ENCODE assay signal across 26 cellular contexts in genomic region chr6:161108886-161109285, GRCh38.
DNase-seq lines count a peak whose midpoint lies in the region; ATAC-seq, FAIRE-seq and TF ChIP-seq lines count a peak whose summit lies in the region.
"Had no signal": no experiment of that assay in that cellular context is flagged by ENCODE, and none has a peak within 500 bp of the region (broad histone marks: within the 10 kb centered on the region; RNA-seq: fewer than 3 reads in every experiment).

No MANE protein-coding gene starts in this region.

- no peak for DNase-seq in HepG2 (ENCODE audit: low spot score)
- no peak for DNase-seq in right lobe of liver
- DNase-seq in NOMO-1 treated with dmso at 0.1 percent for 144 hours (lab: John Stamatoyannopoulos, UW; ENCODE audit: unreplicated experiment): peak; percentile 72
- DNase-seq in activated CD8-positive, alpha-beta T cell treated with anti-CD3 and anti-CD28 coated beads for 36 hours: no peak
- DNase-seq in upper lobe of right lung: no peak
- DNase-seq in natural killer cell: no peak
- DNase-seq: AML-193, COR-L47, DMS79, NCI-H1048, NCI-H1436, NCI-H187 treated with DMSO at 0.1 percent for 48 hours, NCI-H2107, NCI-H2227 treated with DMSO at 0.1 percent for 48 hours, NCI-H510A treated with DMSO at 0.1 percent for 48 hours, NCI-H748 treated with DMSO at 0.1 percent for 48 hours, PC-3, RPMI8226, SHP77, SK-N-SH had no signal

- peaks cover 65% of the 10 kb centered on the region for H3K36me3 Mint-ChIP-seq in activated CD8-positive, alpha-beta T cell treated with anti-CD3 and anti-CD28 coated beads for 36 hours (ENCODE audit: low read depth)
- H3K36me3 Mint-ChIP-seq in natural killer cell: peaks cover 57% of the 10 kb centered on the region

- H3K27ac Mint-ChIP-seq in activated CD8-positive, alpha-beta T cell treated with anti-CD3 and anti-CD28 coated beads for 36 hours: peak overlapping the region; percentile 29
- no peak overlapping the region for H3K27ac Mint-ChIP-seq in natural killer cell

- TF ChIP-seq CTCF in HepG2 (CRISPR knock-in tag; IDR thresholded peaks at IDR 0.05): no peak
- no peak for TF ChIP-seq CTCF in right lobe of liver (IDR thresholded peaks at IDR 0.05)
- no peak for TF ChIP-seq CTCF in activated CD8-positive, alpha-beta T cell treated with anti-CD3 and anti-CD28 coated beads for 36 hours (IDR thresholded peaks at IDR 0.05)
- TF ChIP-seq CTCF in upper lobe of right lung (IDR thresholded peaks at IDR 0.05): no peak
- no peak for TF ChIP-seq CTCF in natural killer cell (IDR thresholded peaks at IDR 0.05)

- no peak overlapping the region for H3K4me3 Mint-ChIP-seq in activated CD8-positive, alpha-beta T cell treated with anti-CD3 and anti-CD28 coated beads for 36 hours
- H3K4me3 Mint-ChIP-seq in natural killer cell: no peak overlapping the region
- H3K4me3 Mint-ChIP-seq: IgD-negative memory B cell had no signal

- POLR2A ChIA-PET in HepG2 (lab: Yijun Ruan, JAX): no interaction called here
- POLR2A ChIA-PET in activated CD8-positive, alpha-beta T cell treated with anti-CD3 and anti-CD28 coated beads for 36 hours (lab: Charles Lee): no interaction called here

- H3K36me3 ChIP-seq in HepG2 (replicated peaks in 1 of 2; ENCODE audit: control insufficient read depth in 1 of 2, insufficient read depth in 2 of 2, low read length in 2 of 2): peaks cover 20 to 70% of the 10 kb centered on the region in 2 experiments; a peak in 4 of 5 replicates
- peaks cover 0 to 70% (median 23%) of the 10 kb centered on the region in 4 donors for H3K36me3 ChIP-seq in right lobe of liver
- H3K36me3 ChIP-seq in upper lobe of right lung: peaks cover 79% of the 10 kb centered on the region

- no peak overlapping the region for H3K9ac ChIP-seq in HepG2 (ENCODE audit: insufficient read depth, low read depth, low read length)
- H3K9ac ChIP-seq: SK-N-SH had no signal

- CTCF ChIA-PET in HepG2 (lab: Yijun Ruan, JAX; ENCODE audit: low intra/inter-chr PET ratio, low total read pairs): no interaction called here
- CTCF ChIA-PET in activated CD8-positive, alpha-beta T cell treated with anti-CD3 and anti-CD28 coated beads for 36 hours (lab: Charles Lee): interaction anchor here (1.9 kb wide), 1 partner anchor 262 kb away, joined by 5 read pairs; no protein-coding TSS in a partner anchor

- in situ Hi-C loops in HepG2 (cut with HindIII; ENCODE audit: extremely low pct_ligation_motif_present, low pct_unique_long_range_greater_than_20kb): no loop called here

- peak; percentile 32 for FAIRE-seq in HepG2 (lab: Jason Lieb, UNC)
- FAIRE-seq: H1 had no signal

- TF ChIP-seq EP300 in HepG2 (IDR thresholded peaks at IDR 0.05; ENCODE audit: low read depth in 2 of 2, low read length in 2 of 2) (no peak), HepG2 (CRISPR knock-in tag; IDR thresholded peaks at IDR 0.05; ENCODE audit: borderline replicate concordance) (no peak)

- ATAC-seq in HepG2 (no peak), right lobe of liver (no peak), upper lobe of right lung (peak; percentile 50), esophagus mucosa (no peak), natural killer cell (no peak), GM21786 (IDR thresholded peaks at IDR 0.05; ENCODE audit: unreplicated experiment) (no peak)
- no peak for ATAC-seq in activated CD8-positive, alpha-beta T cell treated with anti-CD3 and anti-CD28 coated beads for 36 hours
- ATAC-seq: HCT116, PC-3 had no signal

- BruUV-seq in HepG2 (replicated peaks; lab: Mats Ljungman, UMichigan): no TSS peak

- H3K4me1 ChIP-seq in HepG2 (ENCODE audit: insufficient read depth, low read length): no peaks in the 10 kb centered on the region
- H3K4me1 ChIP-seq in right lobe of liver: no peaks in the 10 kb centered on the region
- no peaks in the 10 kb centered on the region for H3K4me1 ChIP-seq in upper lobe of right lung

- no peak for TF ChIP-seq POLR2A in HepG2 (IDR thresholded peaks at IDR 0.05; ENCODE audit: insufficient read depth in 1 of 2, low read depth in 2 of 2, low read length in 2 of 2)
- no peak for TF ChIP-seq POLR2A in right lobe of liver (IDR thresholded peaks at IDR 0.05)

- H3K27ac ChIP-seq in HepG2 (ENCODE audit: extremely low read length, insufficient read depth, low read length): no peak overlapping the region
- H3K27ac ChIP-seq in right lobe of liver: no peak overlapping the region
- H3K27ac ChIP-seq in upper lobe of right lung: no peak overlapping the region
- H3K27ac ChIP-seq: C4-2B had no signal

- H3K4me1 Mint-ChIP-seq in activated CD8-positive, alpha-beta T cell treated with anti-CD3 and anti-CD28 coated beads for 36 hours (ENCODE audit: low read depth): peaks cover 20% of the 10 kb centered on the region
- no peaks in the 10 kb centered on the region for H3K4me1 Mint-ChIP-seq in natural killer cell

- WGBS in HepG2 (ENCODE audit: low lambda C conversion rate): 99% methylated on average over 3 of the region's 3 CpGs
- WGBS in right lobe of liver (ENCODE audit: insufficient coverage, low coverage, low lambda C conversion rate, missing lambda C conversion rate): 78% methylated on average over 3 of the region's 3 CpGs

- TF ChIP-seq RAD21 in HepG2 (CRISPR knock-in tag; IDR thresholded peaks at IDR 0.05): no peak

- H2AFZ ChIP-seq in HepG2 (ENCODE audit: low read length): no peak overlapping the region

- no peaks in the 10 kb centered on the region for H3K9me3 Mint-ChIP-seq in activated CD8-positive, alpha-beta T cell treated with anti-CD3 and anti-CD28 coated beads for 36 hours
- H3K9me3 Mint-ChIP-seq in natural killer cell: no peaks in the 10 kb centered on the region
- H3K9me3 Mint-ChIP-seq: IgD-negative memory B cell had no signal

- intact Hi-C loops in HepG2 (cut with micrococcal nuclease; ENCODE audit: unreplicated experiment) (no loop called here), right lobe of liver (cut with DNase I) (no loop called here), upper lobe of right lung (cut with DNase I) (no loop called here), natural killer cell (cut with micrococcal nuclease) (no loop called here)
- intact Hi-C loops in activated CD8-positive, alpha-beta T cell treated with anti-CD3 and anti-CD28 coated beads for 36 hours (cut with micrococcal nuclease): no loop called here

- H3K4me3 ChIP-seq in HepG2 (replicated peaks in 1 of 3; ENCODE audit: insufficient read depth in 1 of 3, low read depth in 2 of 3, low read length in 3 of 3): no peak overlapping the region
- H3K4me3 ChIP-seq in right lobe of liver: no peak overlapping the region
- H3K4me3 ChIP-seq in upper lobe of right lung: no peak overlapping the region

- no peaks in the 10 kb centered on the region for H3K9me3 ChIP-seq in HepG2 (ENCODE audit: low read length)
- no peaks in the 10 kb centered on the region for H3K9me3 ChIP-seq in right lobe of liver
- H3K9me3 ChIP-seq in upper lobe of right lung: no peaks in the 10 kb centered on the region
- H3K9me3 ChIP-seq: SK-N-SH had no signal

- no peaks in the 10 kb centered on the region for H3K27me3 Mint-ChIP-seq in activated CD8-positive, alpha-beta T cell treated with anti-CD3 and anti-CD28 coated beads for 36 hours
- H3K27me3 Mint-ChIP-seq in natural killer cell (ENCODE audit: low read depth in 2 of 2): no peaks in the 10 kb centered on the region
- H3K27me3 Mint-ChIP-seq: IgD-negative memory B cell had no signal

- H3K79me2 ChIP-seq in HepG2 (ENCODE audit: insufficient read depth, low read length): no peaks in the 10 kb centered on the region

- no peaks in the 10 kb centered on the region for H4K20me1 ChIP-seq in HepG2 (ENCODE audit: insufficient read depth, low read length)

- no peaks in the 10 kb centered on the region for H3K27me3 ChIP-seq in HepG2 (ENCODE audit: control insufficient read depth in 1 of 2, insufficient read depth in 2 of 2, low read length in 2 of 2)
- H3K27me3 ChIP-seq in right lobe of liver: no peaks in the 10 kb centered on the region
- H3K27me3 ChIP-seq in upper lobe of right lung: no peaks in the 10 kb centered on the region

- H3K4me2 ChIP-seq in HepG2 (ENCODE audit: low read depth, low read length): no peak overlapping the region
- H3K4me2 ChIP-seq: SK-N-SH had no signal

TF ChIP-seq in HepG2, 621 proteins besides CTCF, POLR2A, EP300 and RAD21 (continues in another document):
- TF ChIP-seq JARID2 (CRISPR knock-in tag; IDR thresholded peaks at IDR 0.05; ENCODE audit: insufficient replicate concordance) (no peak), NONO (IDR thresholded peaks at IDR 0.05) (no peak), NONO (CRISPR knock-in tag; conservative IDR thresholded peaks at IDR 0.05) (no peak), ZNF569 (CRISPR knock-in tag; IDR thresholded peaks at IDR 0.05; ENCODE audit: borderline replicate concordance) (no peak)
